ENCODE assay signal across 8 cellular contexts in the genomic region with DNA sequence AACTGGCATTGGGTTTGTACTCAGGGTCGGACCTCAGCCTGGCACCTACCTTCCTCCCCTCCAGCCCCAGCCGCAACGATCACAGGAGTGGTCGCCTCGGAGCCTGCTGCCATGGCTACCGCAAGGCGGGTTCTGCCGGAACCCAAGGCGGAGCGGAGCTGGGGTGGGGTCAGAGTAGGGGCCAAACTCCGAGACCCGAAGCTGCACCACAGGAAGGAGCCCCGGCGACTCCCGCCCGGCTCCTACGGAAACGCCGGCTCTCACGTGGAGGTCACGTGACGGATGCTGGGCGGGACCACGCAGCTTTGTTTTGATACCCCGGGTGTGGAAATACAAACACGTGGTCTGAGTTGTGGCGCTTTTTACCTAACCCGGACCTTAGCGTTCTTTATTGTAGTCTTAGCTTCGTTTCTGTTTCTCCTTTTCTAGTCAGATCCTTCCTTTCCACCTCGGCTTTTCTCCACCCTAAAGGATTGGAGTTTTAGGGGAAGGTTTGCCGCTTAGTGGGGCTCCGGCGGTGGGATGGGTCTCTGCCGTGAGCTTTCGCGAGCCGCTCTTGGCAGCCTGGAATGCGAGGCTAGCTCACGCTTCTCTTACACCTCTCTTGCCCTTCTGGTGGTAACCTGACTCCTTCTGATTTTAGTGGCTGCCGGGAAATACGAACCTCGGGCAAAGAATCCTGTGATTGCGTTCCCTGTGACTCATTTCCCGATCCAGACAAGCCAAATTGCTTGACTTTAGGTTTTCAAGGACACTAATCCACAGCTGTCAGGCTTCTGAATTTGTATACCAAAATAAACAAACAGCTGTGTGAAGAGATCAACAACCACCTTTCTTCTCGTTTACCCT. TPM values are rescaled to one million over a fixed set of nuclear protein-coding genes. Genes with fewer than 3 reads are reported as not detected.
A peak's percentile ranks its signal among the peaks of the same experiment; 100 is the strongest.
DNase-seq lines count a peak whose midpoint lies in the region; ATAC-seq, FAIRE-seq and TF ChIP-seq lines count a peak whose summit lies in the region.

A gene with protein sequence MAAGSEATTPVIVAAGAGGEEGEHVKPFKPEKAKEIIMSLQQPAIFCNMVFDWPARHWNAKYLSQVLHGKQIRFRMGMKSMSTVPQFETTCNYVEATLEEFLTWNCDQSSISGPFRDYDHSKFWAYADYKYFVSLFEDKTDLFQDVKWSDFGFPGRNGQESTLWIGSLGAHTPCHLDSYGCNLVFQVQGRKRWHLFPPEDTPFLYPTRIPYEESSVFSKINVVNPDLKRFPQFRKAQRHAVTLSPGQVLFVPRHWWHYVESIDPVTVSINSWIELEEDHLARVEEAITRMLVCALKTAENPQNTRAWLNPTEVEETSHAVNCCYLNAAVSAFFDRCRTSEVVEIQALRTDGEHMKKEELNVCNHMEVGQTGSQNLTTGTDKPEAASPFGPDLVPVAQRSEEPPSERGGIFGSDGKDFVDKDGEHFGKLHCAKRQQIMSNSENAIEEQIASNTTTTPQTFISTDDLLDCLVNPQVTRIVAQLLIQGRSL (minus strand): TSS at position 264 of the 849 bp plus-strand sequence. CDS start 151 bp downstream, at position 113.

- TF ChIP-seq POLR2A in prostate gland (IDR thresholded peaks at IDR 0.05): peak; percentile 31

- H3K27ac ChIP-seq in HEK293 (ENCODE audit: extremely low read depth, low read depth, low read length) (peak within 1 kb of the TSS; percentile 84), OCI-LY1 (ENCODE audit: low read depth, low read length, poor library complexity, severe bottlenecking) (peak within 1 kb of the TSS; percentile 87), cardiac muscle cell (peak within 1 kb of the TSS; percentile 87), prostate gland (peak within 1 kb of the TSS; percentile 95 to 96)

- H3K36me3 ChIP-seq in ES-I3 (ENCODE audit: insufficient read depth, low read length) (no peaks in the 10 kb centered on the region), HEK293 (ENCODE audit: control insufficient read depth in 2 of 2, insufficient read depth in 1 of 2, low read length in 2 of 2) (no peaks in the 10 kb centered on the region), OCI-LY1 (ENCODE audit: insufficient read depth, low read length) (peaks cover 3% of the 10 kb centered on the region; the same call in 1 of the 2 replicates), cardiac muscle cell (no peaks in the 10 kb centered on the region), prostate gland (no peaks in the 10 kb centered on the region)

- no peaks in the 10 kb centered on the region for H3K9me2 ChIP-seq in OCI-LY1 (ENCODE audit: low read depth, low read length)

- peak within 1 kb of the TSS; percentile 71 for H3K4me3 ChIP-seq in HEK293 (ENCODE audit: low read depth, low read length)
- H3K4me3 ChIP-seq in OCI-LY1 (ENCODE audit: low read depth, low read length, poor library complexity, severe bottlenecking): peak within 1 kb of the TSS; percentile 78
- peak within 1 kb of the TSS; percentile 48 for H3K4me3 ChIP-seq in cardiac muscle cell
- peak within 1 kb of the TSS; percentile 83 to 90 for H3K4me3 ChIP-seq in prostate gland

- FAIRE-seq in urothelium cell line (lab: Jason Lieb, UNC): peak; percentile 66

- peak within 1 kb of the TSS in 1 of 2 donors; percentile 91 for H3K27ac Mint-ChIP-seq in activated naive CD4-positive, alpha-beta T cell treated with anti-CD3 and anti-CD28 coated beads, Interleukin-2, amount 50 U/mL, for 72 hours

- POLR2A ChIA-PET in HEK293 (lab: Yijun Ruan, JAX): interaction anchor here (1.0 to 1.3 kb wide), 3 partner anchors 378 to 410 kb away, joined by 3 to 5 read pairs (median 3); partner anchors contain the start of genes FAM162A, SEC22A and WDR5B

- no peaks in the 10 kb centered on the region for H3K27me3 ChIP-seq in OCI-LY1 (ENCODE audit: insufficient read depth, low read length)
- peaks cover 11% of the 10 kb centered on the region for H3K27me3 ChIP-seq in cardiac muscle cell
- no peaks in the 10 kb centered on the region for H3K27me3 ChIP-seq in prostate gland (replicated peaks; ENCODE audit: insufficient read depth)

- CTCF ChIA-PET in HEK293 (lab: Yijun Ruan, JAX): interaction anchor here (0.5 kb wide), 1 partner anchor 465 kb away, joined by 3 read pairs; no protein-coding TSS in a partner anchor

- H3K4me2 ChIP-seq in OCI-LY1 (ENCODE audit: low read length): peak within 1 kb of the TSS; percentile 99

- H3K9me3 ChIP-seq in ES-I3 (ENCODE audit: control insufficient read depth, insufficient read depth, low read length) (no peaks in the 10 kb centered on the region), HEK293 (ENCODE audit: control insufficient read depth, insufficient read depth, low read depth, low read length) (no peaks in the 10 kb centered on the region), OCI-LY1 (ENCODE audit: low read length) (no peaks in the 10 kb centered on the region), cardiac muscle cell (ENCODE audit: low read depth) (no peaks in the 10 kb centered on the region), prostate gland (no peaks in the 10 kb centered on the region)

- no peaks in the 10 kb centered on the region for H3F3A ChIP-seq in OCI-LY1 (ENCODE audit: insufficient read depth, low read length)

- peaks cover 0 to 7% of the 10 kb centered on the region in 2 donors for H3K36me3 Mint-ChIP-seq in activated naive CD4-positive, alpha-beta T cell treated with anti-CD3 and anti-CD28 coated beads, Interleukin-2, amount 50 U/mL, for 72 hours

- no peaks in the 10 kb centered on the region; the same call in 1 of the 2 replicates for H3K79me2 ChIP-seq in OCI-LY1 (ENCODE audit: insufficient read depth, low read length)

- peak within 1 kb of the TSS; percentile 92 for H2AFZ ChIP-seq in OCI-LY1 (ENCODE audit: low read length)

- TF ChIP-seq CTCF in HEK293 (tag by site-specific recombination; IDR thresholded peaks at IDR 0.05) (no peak), OCI-LY1 (IDR thresholded peaks at IDR 0.05; ENCODE audit: low read length) (no peak), cardiac muscle cell (IDR thresholded peaks at IDR 0.05; ENCODE audit: low read depth, low read length) (no peak), prostate gland (IDR thresholded peaks at IDR 0.05) (no peak)

- DNase-seq in activated naive CD4-positive, alpha-beta T cell treated with anti-CD3 and anti-CD28 coated beads, Interleukin-2, amount 50 U/mL, for 72 hours (ENCODE audit: low spot score in 2 of 2): peak; percentile 85 to 91
- peak; percentile 92 to 94 for DNase-seq in cardiac muscle cell (ENCODE audit: low read depth in 1 of 2, low spot score in 1 of 2)
- peak; percentile 93 for DNase-seq in prostate gland (ENCODE audit: low spot score)
- DNase-seq in urothelium cell line (ENCODE audit: low spot score): peak; percentile 94
- DNase-seq in SIG-M5 treated with dmso at 0.1 percent for 504 hours (lab: John Stamatoyannopoulos, UW; ENCODE audit: unreplicated experiment): no peak

- intact Hi-C loops in prostate gland (cut with DNase I): no loop called here

- peak; percentile 66 to 70 for ATAC-seq in activated naive CD4-positive, alpha-beta T cell treated with anti-CD3 and anti-CD28 coated beads, Interleukin-2, amount 50 U/mL, for 72 hours

- H3K9me3 Mint-ChIP-seq in activated naive CD4-positive, alpha-beta T cell treated with anti-CD3 and anti-CD28 coated beads, Interleukin-2, amount 50 U/mL, for 72 hours: no peaks in the 10 kb centered on the region

- H3K4me1 ChIP-seq in ES-I3 (ENCODE audit: insufficient read depth, low read length) (peaks cover 4% of the 10 kb centered on the region; the same call in 1 of the 2 replicates), HEK293 (ENCODE audit: control insufficient read depth, insufficient read depth, low read length) (no peaks in the 10 kb centered on the region; the same call in 1 of the 2 replicates), OCI-LY1 (ENCODE audit: insufficient read depth, low read length, severe bottlenecking) (peaks cover 57% of the 10 kb centered on the region), cardiac muscle cell (ENCODE audit: low read depth) (no peaks in the 10 kb centered on the region), prostate gland (replicated peaks) (no peaks in the 10 kb centered on the region)

- 0% methylated on average over 40 of the region's 46 CpGs for WGBS in prostate gland

- H4K20me1 ChIP-seq in OCI-LY1 (ENCODE audit: insufficient read depth, low read length): no peaks in the 10 kb centered on the region

- peak within 1 kb of the TSS; percentile 73 for H3K9ac ChIP-seq in ES-I3 (ENCODE audit: low read depth, low read length)
- H3K9ac ChIP-seq in OCI-LY1 (ENCODE audit: low read length): peak within 1 kb of the TSS; percentile 78

TF ChIP-seq in HEK293, 187 proteins besides CTCF, POLR2A, EP300 and RAD21 (continues in another document):
- TF ChIP-seq, protein P1, sequence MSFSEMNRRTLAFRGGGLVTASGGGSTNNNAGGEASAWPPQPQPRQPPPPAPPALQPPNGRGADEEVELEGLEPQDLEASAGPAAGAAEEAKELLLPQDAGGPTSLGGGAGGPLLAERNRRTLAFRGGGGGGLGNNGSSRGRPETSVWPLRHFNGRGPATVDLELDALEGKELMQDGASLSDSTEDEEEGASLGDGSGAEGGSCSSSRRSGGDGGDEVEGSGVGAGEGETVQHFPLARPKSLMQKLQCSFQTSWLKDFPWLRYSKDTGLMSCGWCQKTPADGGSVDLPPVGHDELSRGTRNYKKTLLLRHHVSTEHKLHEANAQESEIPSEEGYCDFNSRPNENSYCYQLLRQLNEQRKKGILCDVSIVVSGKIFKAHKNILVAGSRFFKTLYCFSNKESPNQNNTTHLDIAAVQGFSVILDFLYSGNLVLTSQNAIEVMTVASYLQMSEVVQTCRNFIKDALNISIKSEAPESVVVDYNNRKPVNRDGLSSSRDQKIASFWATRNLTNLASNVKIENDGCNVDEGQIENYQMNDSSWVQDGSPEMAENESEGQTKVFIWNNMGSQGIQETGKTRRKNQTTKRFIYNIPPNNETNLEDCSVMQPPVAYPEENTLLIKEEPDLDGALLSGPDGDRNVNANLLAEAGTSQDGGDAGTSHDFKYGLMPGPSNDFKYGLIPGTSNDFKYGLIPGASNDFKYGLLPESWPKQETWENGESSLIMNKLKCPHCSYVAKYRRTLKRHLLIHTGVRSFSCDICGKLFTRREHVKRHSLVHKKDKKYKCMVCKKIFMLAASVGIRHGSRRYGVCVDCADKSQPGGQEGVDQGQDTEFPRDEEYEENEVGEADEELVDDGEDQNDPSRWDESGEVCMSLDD (tag by site-specific recombination; IDR thresholded peaks at IDR 0.05): 0 out of 2 replicates have a peak, but pooled peaks have one; percentile 31
- no peak for TF ChIP-seq TCF7L2 (IDR thresholded peaks at IDR 0.05; ENCODE audit: borderline replicate concordance, low read depth, low read length)

RNA-seq across cellular contexts. Expression of the gene that starts here (rescaled TPM):
- 1 to 10 TPM; 5.3 to 6.6 TPM for total RNA-seq in activated naive CD4-positive, alpha-beta T cell treated with anti-CD3 and anti-CD28 coated beads, Interleukin-2, amount 50 U/mL, for 72 hours
- total RNA-seq in cardiac muscle cell: 2.9 and 3.1 TPM in 2 replicates
- polyA plus RNA-seq in cardiac muscle cell: 2.5 and 7.2 TPM in 2 replicates
- 1 to 10 TPM; 4.1 to 9.3 TPM for total RNA-seq in prostate gland
